8 cellular contexts compared by ENCODE assay signal in the genomic region with DNA sequence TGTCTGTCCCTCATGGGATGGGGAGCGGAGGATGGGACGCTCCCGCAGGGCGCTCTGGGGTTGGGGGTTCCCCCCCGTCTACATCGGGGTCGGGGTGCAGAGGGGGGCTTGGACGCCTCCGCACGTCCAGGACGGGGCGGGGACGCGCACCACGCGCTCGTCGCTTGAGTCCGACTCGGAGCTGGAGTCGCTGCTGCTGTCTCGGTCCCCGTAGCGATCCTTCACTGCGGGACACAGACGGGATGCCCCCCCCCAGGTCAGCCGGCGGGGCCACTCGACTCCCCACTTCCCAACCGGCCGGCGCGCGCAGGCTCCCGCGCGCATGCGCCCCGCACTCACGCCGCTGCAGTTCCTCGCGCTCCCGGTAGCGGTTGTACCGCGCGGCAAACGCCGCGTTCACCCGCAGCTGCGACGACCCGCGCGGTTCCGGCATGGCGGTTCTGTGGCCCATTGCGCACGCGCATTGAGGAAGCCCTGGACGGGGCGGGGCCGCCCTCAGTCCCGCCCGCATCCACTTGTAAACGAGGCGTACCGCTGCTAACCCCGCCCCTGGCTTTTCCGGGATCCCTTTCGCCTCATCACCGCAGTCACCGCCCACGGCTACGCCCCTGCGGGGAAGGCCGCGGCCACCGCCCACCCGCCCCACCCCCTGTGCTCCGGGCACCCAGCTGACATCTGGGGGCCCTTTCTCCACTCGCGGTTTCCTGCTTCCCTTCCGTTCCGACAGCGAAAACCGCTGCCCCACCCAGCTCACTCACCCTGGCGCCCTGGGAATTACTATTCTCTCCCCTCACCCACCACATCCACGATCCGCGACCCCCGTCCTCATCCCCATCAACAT. TPM values are rescaled to one million over a fixed set of nuclear protein-coding genes. Genes with fewer than 3 reads are reported as not detected.
A peak's percentile ranks its signal among the peaks of the same experiment; 100 is the strongest.
DNase-seq lines count a peak whose midpoint lies in the region; ATAC-seq and TF ChIP-seq lines count a peak whose summit lies in the region.

A gene (minus strand): TSS at position 444 of the 841 bp plus-strand sequence. CDS start 11 bp downstream, at position 433.

- no peaks in the 10 kb centered on the region for H3K9me3 ChIP-seq in PC-3 (ENCODE audit: low read length)
- no peaks in the 10 kb centered on the region for H3K9me3 ChIP-seq in mucosa of stomach (ENCODE audit: control insufficient read depth, low read length)

- H3K9ac ChIP-seq in PC-3 (ENCODE audit: low read length) = peak within 1 kb of the TSS; percentile 91
- peak within 1 kb of the TSS; percentile 83 for H3K9ac ChIP-seq in mucosa of stomach (ENCODE audit: low read length)

- TF ChIP-seq CTCF in PC-3 (conservative IDR thresholded peaks at IDR 0.05; ENCODE audit: low read depth, low read length) = no peak

- H3K27me3 ChIP-seq in PC-3 (ENCODE audit: low read length) = no peaks in the 10 kb centered on the region
- H3K27me3 ChIP-seq in mucosa of stomach (ENCODE audit: control insufficient read depth, insufficient read depth, low read length) = no peaks in the 10 kb centered on the region

- H3K36me3 ChIP-seq in PC-3 (ENCODE audit: low read depth, low read length) = peaks cover 5% of the 10 kb centered on the region; the same call in 1 of the 2 replicates
- H3K36me3 ChIP-seq in mucosa of stomach (ENCODE audit: control insufficient read depth, insufficient read depth, low read length) = no peaks in the 10 kb centered on the region

- TF ChIP-seq POLR2A in erythroblast (IDR thresholded peaks at IDR 0.05; ENCODE audit: low read length) = peak; percentile 82

- ATAC-seq in GM21576 (IDR thresholded peaks at IDR 0.05; ENCODE audit: unreplicated experiment) (peak; percentile 45), PC-3 (peak; percentile 58)

- DNase-seq in DMS153 treated with DMSO at 0.1 percent for 48 hours (lab: John Stamatoyannopoulos, UW; ENCODE audit: unreplicated experiment) (peak; percentile 98), PC-3 (peak; percentile 99), activated T-cell treated with anti-CD3 and anti-CD28 coated beads for 48 hours (ENCODE audit: low read depth) (peak; percentile 99), erythroblast (lab: John Stamatoyannopoulos, UW) (peak; percentile 99 to 100)
- DNase-seq in Jurkat, Clone E6-1 (ENCODE audit: low read depth, low spot score) = peak; percentile 98
- peak; percentile 99 for DNase-seq in stimulated activated CD8-positive, alpha-beta memory T cell treated with anti-CD3 and anti-CD28 coated beads, Interleukin-4, amount 100 ng/mL, for 48 hours

- POLR2A ChIA-PET in PC-3 (lab: Charles Lee; ENCODE audit: unreplicated experiment) = interaction anchor here (0.6 kb wide), 1 partner anchor 285 kb away, joined by 3 read pairs; no protein-coding TSS in a partner anchor

- H3K79me2 ChIP-seq in PC-3 (ENCODE audit: low read length) = peaks cover 29% of the 10 kb centered on the region

- no peaks in the 10 kb centered on the region for H3F3A ChIP-seq in PC-3 (ENCODE audit: low read length, unreplicated experiment)

- peaks cover 32% of the 10 kb centered on the region for H3K4me1 ChIP-seq in PC-3 (ENCODE audit: insufficient read depth, low read length)
- H3K4me1 ChIP-seq in mucosa of stomach (ENCODE audit: control insufficient read depth, insufficient read depth, low read length) = peaks cover 36% of the 10 kb centered on the region

- H3K9me2 ChIP-seq in PC-3 (replicated peaks; ENCODE audit: low read length) = no peaks in the 10 kb centered on the region

- intact Hi-C loops in PC-3 (cut with micrococcal nuclease) = no loop called here

- H3K4me3 ChIP-seq in Jurkat, Clone E6-1 (ENCODE audit: low read length) = peak within 1 kb of the TSS; percentile 89
- H3K4me3 ChIP-seq in PC-3 (ENCODE audit: low read length) (peak within 1 kb of the TSS; percentile 79), mucosa of stomach (ENCODE audit: low read length) (peak within 1 kb of the TSS; percentile 67)

- CTCF ChIA-PET in PC-3 (lab: Charles Lee) = interaction anchor here (0.5 to 0.7 kb wide), 4 partner anchors 57 to 104 kb away, joined by 4 to 8 read pairs (median 6); no protein-coding TSS in a partner anchor

- peak within 1 kb of the TSS; percentile 70 for H2AFZ ChIP-seq in PC-3 (ENCODE audit: low read length)

- peak within 1 kb of the TSS; percentile 24; the same call in 1 of the 2 replicates for H3K27ac ChIP-seq in PC-3 (ENCODE audit: low read length)

- no peaks in the 10 kb centered on the region for H4K20me1 ChIP-seq in PC-3 (ENCODE audit: low read length)

- H3K4me2 ChIP-seq in PC-3 (ENCODE audit: low read length) = peak within 1 kb of the TSS; percentile 96

- BruUV-seq in PC-3 (replicated peaks; lab: Mats Ljungman, UMichigan) = no TSS peak

RNA-seq across cellular contexts. Expression of the gene that starts here (rescaled TPM):
- 89.3 TPM for polyA plus RNA-seq in Jurkat, Clone E6-1 (2012; ENCODE audit: insufficient read depth, insufficient read length)
- 52.9 and 72.6 TPM in 2 replicates for total RNA-seq in PC-3 (2014; rRNA removed)

Comparison
In these comparisons a context has a peak if more than half of its experiments do, and no peak if none do; other contexts are left out.
1. Peak in every context shown above with its lines: DNase-seq, ATAC-seq, H3K4me3 ChIP-seq and H3K27ac ChIP-seq.